ENCODE assay signal across 9 cellular contexts in the genomic region with DNA sequence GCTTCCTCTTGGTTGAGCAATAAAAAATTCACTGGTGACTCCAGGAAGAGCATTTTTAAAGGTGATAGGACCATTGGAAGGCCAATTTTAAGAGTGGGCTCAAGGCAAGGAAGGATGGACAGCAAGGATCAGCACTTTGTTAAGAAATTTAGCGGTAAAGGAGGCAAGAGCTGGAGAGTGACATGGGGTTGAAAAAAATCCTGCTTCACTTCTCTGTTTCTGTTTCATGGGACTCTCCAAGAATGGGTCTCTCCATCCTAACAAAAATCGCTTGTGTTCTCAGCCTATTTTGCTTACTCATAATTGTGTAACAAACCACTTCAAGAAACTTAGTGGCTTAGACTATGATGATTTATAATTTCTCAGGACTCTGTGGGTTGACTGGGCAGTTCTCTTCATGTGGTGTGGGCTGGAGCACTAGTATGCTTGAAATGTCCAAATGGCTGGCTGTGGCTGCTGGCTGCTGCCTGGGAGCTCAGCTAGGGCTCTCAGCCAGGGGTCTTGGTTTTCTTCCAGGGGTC. TPM values are rescaled to one million over a fixed set of nuclear protein-coding genes. Genes with fewer than 3 reads are reported as not detected.
A peak's percentile ranks its signal among the peaks of the same experiment; 100 is the strongest.
DNase-seq lines count a peak whose midpoint lies in the region; ATAC-seq and TF ChIP-seq lines count a peak whose summit lies in the region.
"Had no signal": no experiment of that assay in that cellular context is flagged by ENCODE, and none has a peak within 500 bp of the region (broad histone marks: within the 10 kb centered on the region; RNA-seq: fewer than 3 reads in every experiment).

No MANE protein-coding gene starts in this region.

- no peak overlapping the region for H3K4me3 Mint-ChIP-seq in activated T-cell treated with anti-CD3 and anti-CD28 coated beads, Interleukin-2, amount 50 U/mL, for 4 hours

- peaks cover 2% of the 10 kb centered on the region for H3K4me1 Mint-ChIP-seq in activated T-cell treated with anti-CD3 and anti-CD28 coated beads, Interleukin-2, amount 50 U/mL, for 4 hours (ENCODE audit: low read depth)

- H3K27ac Mint-ChIP-seq in activated naive CD4-positive, alpha-beta T cell treated with anti-CD3 and anti-CD28 coated beads, Interleukin-2, amount 50 U/mL, for 72 hours: no peak overlapping the region

- peaks cover 0 to 5% of the 10 kb centered on the region in 2 donors for H3K36me3 Mint-ChIP-seq in activated naive CD4-positive, alpha-beta T cell treated with anti-CD3 and anti-CD28 coated beads, Interleukin-2, amount 50 U/mL, for 72 hours
- H3K36me3 Mint-ChIP-seq in activated T-cell treated with anti-CD3 and anti-CD28 coated beads, Interleukin-2, amount 50 U/mL, for 4 hours (ENCODE audit: insufficient read depth): no peaks in the 10 kb centered on the region

- 93% methylated on average over 2 of the region's 2 CpGs for WGBS in thyroid gland, 2 donors

- H3K27me3 Mint-ChIP-seq in activated T-cell treated with anti-CD3 and anti-CD28 coated beads, Interleukin-2, amount 50 U/mL, for 4 hours (ENCODE audit: low read depth): peaks cover 1% of the 10 kb centered on the region

- no peak for TF ChIP-seq POLR2A in thyroid gland (IDR thresholded peaks at IDR 0.05)

- H3K36me3 ChIP-seq in thyroid gland: no peaks in the 10 kb centered on the region
- H3K36me3 ChIP-seq in effector memory CD4-positive, alpha-beta T cell (ENCODE audit: control insufficient read depth, insufficient read depth, low read length): no peaks in the 10 kb centered on the region

- H3K27ac ChIP-seq in thyroid gland: peak overlapping the region in 2 of 3 donors; percentile 70 to 78
- H3K27ac ChIP-seq in effector memory CD4-positive, alpha-beta T cell (ENCODE audit: insufficient read depth, low read length, poor library complexity, severe bottlenecking): no peak overlapping the region
- H3K27ac ChIP-seq: A549 had no signal

- no peak overlapping the region for H3K4me3 ChIP-seq in thyroid gland (replicated peaks in 1 of 3)
- H3K4me3 ChIP-seq in effector memory CD4-positive, alpha-beta T cell (ENCODE audit: insufficient read depth, low read depth, low read length, poor library complexity, severe bottlenecking): no peak overlapping the region
- H3K4me3 ChIP-seq: A549 had no signal

- intact Hi-C loops in thyroid gland (cut with DNase I): no loop called here

- no peak for TF ChIP-seq CTCF in thyroid gland (IDR thresholded peaks at IDR 0.05)

- ATAC-seq in activated naive CD4-positive, alpha-beta T cell treated with anti-CD3 and anti-CD28 coated beads, Interleukin-2, amount 50 U/mL, for 72 hours: peak; percentile 36 to 64
- no peak for ATAC-seq in activated T-cell treated with anti-CD3 and anti-CD28 coated beads, Interleukin-2, amount 50 U/mL, for 4 hours
- ATAC-seq: A549 had no signal

- no peak for DNase-seq in activated naive CD4-positive, alpha-beta T cell treated with anti-CD3 and anti-CD28 coated beads, Interleukin-2, amount 50 U/mL, for 72 hours (ENCODE audit: low spot score in 2 of 2)
- no peak for DNase-seq in activated naive CD4-positive, alpha-beta T cell treated with anti-CD3 and anti-CD28 coated beads, Interleukin-2, amount 50 U/mL, for 16 hours
- DNase-seq in NOMO-1 treated with DMSO at 0.1 percent for 48 hours (lab: John Stamatoyannopoulos, UW; ENCODE audit: unreplicated experiment) (peak; percentile 98), ecto neural progenitor cell (ENCODE audit: low spot score) (peak; percentile 19), thyroid gland (no peak)
- no peak for DNase-seq in activated T-cell treated with anti-CD3 and anti-CD28 coated beads, Interleukin-2, amount 50 U/mL, for 4 hours
- DNase-seq in activated CD4-positive, alpha-beta T cell treated with anti-CD3 and anti-CD28 coated beads, Interleukin-2, amount 50 U/mL, for 4 hours: no peak
- no peak for DNase-seq in effector memory CD4-positive, alpha-beta T cell

- H3K9me3 Mint-ChIP-seq in activated naive CD4-positive, alpha-beta T cell treated with anti-CD3 and anti-CD28 coated beads, Interleukin-2, amount 50 U/mL, for 72 hours: peaks cover 0 to 5% of the 10 kb centered on the region in 2 donors
- peaks cover 7% of the 10 kb centered on the region for H3K9me3 Mint-ChIP-seq in activated T-cell treated with anti-CD3 and anti-CD28 coated beads, Interleukin-2, amount 50 U/mL, for 4 hours

- H3K9me3 ChIP-seq in thyroid gland: no peaks in the 10 kb centered on the region
- H3K9me3 ChIP-seq in effector memory CD4-positive, alpha-beta T cell (ENCODE audit: control insufficient read depth, low read length): no peaks in the 10 kb centered on the region

- H3K27me3 ChIP-seq in thyroid gland: no peaks in the 10 kb centered on the region
- no peaks in the 10 kb centered on the region for H3K27me3 ChIP-seq in effector memory CD4-positive, alpha-beta T cell (replicated peaks; ENCODE audit: control insufficient read depth, insufficient read depth, low read length, poor library complexity, severe bottlenecking)

- H3K4me1 ChIP-seq in thyroid gland: peaks cover 7 to 21% of the 10 kb centered on the region in 2 donors
- H3K4me1 ChIP-seq in effector memory CD4-positive, alpha-beta T cell (ENCODE audit: control insufficient read depth, insufficient read depth, low read length, poor library complexity, severe bottlenecking): no peaks in the 10 kb centered on the region

RNA-seq across cellular contexts. Expression of gene ZNRF2, which starts 59.8 kb away (rescaled TPM):
- total RNA-seq in activated naive CD4-positive, alpha-beta T cell treated with anti-CD3 and anti-CD28 coated beads, Interleukin-2, amount 50 U/mL, for 72 hours: 10 to 100 TPM in 1 of 2 donors, 1 to 10 TPM in 1; 8.4 to 12.6 TPM
- total RNA-seq in thyroid gland: 10 to 100 TPM; 44.2 to 57.4 (median 48.0) TPM
- 1 to 10 TPM; 8.0 to 9.4 (median 8.3) TPM for total RNA-seq in activated T-cell treated with anti-CD3 and anti-CD28 coated beads, Interleukin-2, amount 50 U/mL, for 4 hours

Comparison
In these comparisons a context has a peak if more than half of its experiments do, and no peak if none do; other contexts are left out.
1. ATAC-seq: peak in activated naive CD4-positive, alpha-beta T cell treated with anti-CD3 and anti-CD28 coated beads, Interleukin-2, amount 50 U/mL, for 72 hours (2 of 2); none in activated T-cell treated with anti-CD3 and anti-CD28 coated beads, Interleukin-2, amount 50 U/mL, for 4 hours (0 of 2).
2. DNase-seq: peak in NOMO-1 treated with DMSO at 0.1 percent for 48 hours (single experiment) and ecto neural progenitor cell (single experiment); none in activated naive CD4-positive, alpha-beta T cell treated with anti-CD3 and anti-CD28 coated beads, Interleukin-2, amount 50 U/mL, for 72 hours (0 of 2), activated naive CD4-positive, alpha-beta T cell treated with anti-CD3 and anti-CD28 coated beads, Interleukin-2, amount 50 U/mL, for 16 hours (single experiment), thyroid gland (0 of 2), activated T-cell treated with anti-CD3 and anti-CD28 coated beads, Interleukin-2, amount 50 U/mL, for 4 hours (single experiment), activated CD4-positive, alpha-beta T cell treated with anti-CD3 and anti-CD28 coated beads, Interleukin-2, amount 50 U/mL, for 4 hours (0 of 2) and effector memory CD4-positive, alpha-beta T cell (0 of 3).